8 cellular contexts compared by ENCODE assay signal in genomic region chr7:130010689-130011412, GRCh38. TPM values are rescaled to one million over a fixed set of nuclear protein-coding genes. Genes with fewer than 3 reads are reported as not detected.
DNase-seq lines count a peak whose midpoint lies in the region; ATAC-seq, FAIRE-seq and TF ChIP-seq lines count a peak whose summit lies in the region.

No MANE protein-coding gene starts in this region.

- H3K9ac ChIP-seq in Loucy (ENCODE audit: low read depth, low read length, poor library complexity, severe bottlenecking) = no peak overlapping the region

- no peaks in the 10 kb centered on the region for H3F3A ChIP-seq in Loucy (ENCODE audit: low read depth)

- H3K4me1 Mint-ChIP-seq in activated T-helper 2 cell treated with anti-CD3 and anti-CD28 coated beads, Interferon-gamma antibody, Interleukin-2, Interleukin-4, amounts not matched to agents 10 μg/mL and 5 μg/mL and 100 μg/mL, durations not matched to agents 14 hours and 24 hours and 36 hours (ENCODE audit: low read depth) = peaks cover 7% of the 10 kb centered on the region
- peaks cover 13% of the 10 kb centered on the region for H3K4me1 Mint-ChIP-seq in osteocyte (ENCODE audit: unreplicated experiment)

- H3K4me3 Mint-ChIP-seq in activated T-helper 2 cell treated with anti-CD3 and anti-CD28 coated beads, Interferon-gamma antibody, Interleukin-2, Interleukin-4, amounts not matched to agents 10 μg/mL and 5 μg/mL and 100 μg/mL, durations not matched to agents 14 hours and 24 hours and 36 hours (ENCODE audit: low read depth) = no peak overlapping the region
- no peak overlapping the region for H3K4me3 Mint-ChIP-seq in osteocyte (ENCODE audit: unreplicated experiment)

- no peaks in the 10 kb centered on the region for H3K9me2 ChIP-seq in Loucy (replicated peaks; ENCODE audit: low read depth, low read length)

- H3K27me3 Mint-ChIP-seq in activated T-helper 2 cell treated with anti-CD3 and anti-CD28 coated beads, Interferon-gamma antibody, Interleukin-2, Interleukin-4, amounts not matched to agents 10 μg/mL and 5 μg/mL and 100 μg/mL, durations not matched to agents 14 hours and 24 hours and 36 hours (ENCODE audit: low read depth) = no peaks in the 10 kb centered on the region
- H3K27me3 Mint-ChIP-seq in osteocyte (ENCODE audit: unreplicated experiment) = no peaks in the 10 kb centered on the region

- no peak overlapping the region for H3K4me3 ChIP-seq in Loucy (ENCODE audit: low read length, poor library complexity, severe bottlenecking)
- no peak overlapping the region for H3K4me3 ChIP-seq in RWPE2 (ENCODE audit: severe bottlenecking)
- no peak overlapping the region for H3K4me3 ChIP-seq in testis

- H3K9me3 Mint-ChIP-seq in activated T-helper 2 cell treated with anti-CD3 and anti-CD28 coated beads, Interferon-gamma antibody, Interleukin-2, Interleukin-4, amounts not matched to agents 10 μg/mL and 5 μg/mL and 100 μg/mL, durations not matched to agents 14 hours and 24 hours and 36 hours = no peaks in the 10 kb centered on the region
- no peaks in the 10 kb centered on the region for H3K9me3 Mint-ChIP-seq in osteocyte (ENCODE audit: unreplicated experiment)

- no peaks in the 10 kb centered on the region for H3K36me3 Mint-ChIP-seq in activated T-helper 2 cell treated with anti-CD3 and anti-CD28 coated beads, Interferon-gamma antibody, Interleukin-2, Interleukin-4, amounts not matched to agents 10 μg/mL and 5 μg/mL and 100 μg/mL, durations not matched to agents 14 hours and 24 hours and 36 hours (ENCODE audit: low read depth)
- no peaks in the 10 kb centered on the region for H3K36me3 Mint-ChIP-seq in osteocyte (ENCODE audit: unreplicated experiment)

- peak overlapping the region; percentile 24; the same call in 1 of the 2 replicates for H2AFZ ChIP-seq in Loucy (ENCODE audit: low read length)

- TF ChIP-seq POLR2A in testis (IDR thresholded peaks at IDR 0.05) = no peak

- peak; percentile 72 for DNase-seq in DMS53 treated with DMSO at 0.1 percent for 48 hours (lab: John Stamatoyannopoulos, UW; ENCODE audit: unreplicated experiment)
- DNase-seq in RWPE2 (ENCODE audit: low spot score) = no peak
- DNase-seq in activated T-helper 2 cell treated with anti-CD3 and anti-CD28 coated beads, Interferon-gamma antibody, Interleukin-2, Interleukin-4, amounts not matched to agents 10 μg/mL and 5 μg/mL and 100 μg/mL, durations not matched to agents 14 hours and 24 hours and 36 hours (ENCODE audit: low spot score) = peak; percentile 77
- DNase-seq in frontal cortex (ENCODE audit: low spot score in 2 of 2) = peak; percentile 56 to 77
- peak; percentile 96 for DNase-seq in osteocyte (ENCODE audit: extremely low spot score, unreplicated experiment)
- DNase-seq in testis = peak; percentile 95

- no peak overlapping the region for H3K4me2 ChIP-seq in Loucy (ENCODE audit: low read depth, low read length, poor library complexity, severe bottlenecking)

- intact Hi-C loops in activated T-helper 2 cell treated with anti-CD3 and anti-CD28 coated beads, Interferon-gamma antibody, Interleukin-2, Interleukin-4, amounts not matched to agents 10 μg/mL and 5 μg/mL and 100 μg/mL, durations not matched to agents 14 hours and 24 hours and 36 hours (cut with micrococcal nuclease) = loop anchor here (1.0 to 10.0 kb wide), 3 partner anchors 59 to 356 kb away; partner anchors contain the start of gene UBE2H
- intact Hi-C loops in testis (cut with DNase I; ENCODE audit: low total_unique reads) = no loop called here

- peak; percentile 82 for TF ChIP-seq CTCF in Loucy (conservative IDR thresholded peaks at IDR 0.05; ENCODE audit: low read length)
- TF ChIP-seq CTCF in RWPE2 (IDR thresholded peaks at IDR 0.05; ENCODE audit: poor library complexity, severe bottlenecking) = peak; percentile 98
- peak; percentile 87 for TF ChIP-seq CTCF in osteocyte (IDR thresholded peaks at IDR 0.05)
- TF ChIP-seq CTCF in testis (IDR thresholded peaks at IDR 0.05) = peak; percentile 85 to 95 (median 87)

- H3K9me3 ChIP-seq in Loucy (ENCODE audit: insufficient read depth, low read depth, low read length) = no peaks in the 10 kb centered on the region
- H3K9me3 ChIP-seq in RWPE2 (ENCODE audit: severe bottlenecking) = no peaks in the 10 kb centered on the region
- no peaks in the 10 kb centered on the region for H3K9me3 ChIP-seq in testis

- H4K20me1 ChIP-seq in Loucy (ENCODE audit: insufficient read depth, low read length, poor library complexity, severe bottlenecking) = no peaks in the 10 kb centered on the region

- H3K4me1 ChIP-seq in Loucy (ENCODE audit: insufficient read depth, low read length, poor library complexity, severe bottlenecking) = no peaks in the 10 kb centered on the region
- H3K4me1 ChIP-seq in RWPE2 (ENCODE audit: insufficient read depth, poor library complexity, severe bottlenecking) = peaks cover 23% of the 10 kb centered on the region
- H3K4me1 ChIP-seq in testis = peaks cover 8% of the 10 kb centered on the region

- H3K27ac Mint-ChIP-seq in activated T-helper 2 cell treated with anti-CD3 and anti-CD28 coated beads, Interferon-gamma antibody, Interleukin-2, Interleukin-4, amounts not matched to agents 10 μg/mL and 5 μg/mL and 100 μg/mL, durations not matched to agents 14 hours and 24 hours and 36 hours = peak overlapping the region; percentile 76
- H3K27ac Mint-ChIP-seq in osteocyte (ENCODE audit: unreplicated experiment) = peak overlapping the region; percentile 84

- no peaks in the 10 kb centered on the region for H3K27me3 ChIP-seq in Loucy (ENCODE audit: insufficient read depth, low read length, poor library complexity, severe bottlenecking)
- no peaks in the 10 kb centered on the region for H3K27me3 ChIP-seq in RWPE2 (ENCODE audit: insufficient read depth, poor library complexity, severe bottlenecking)
- no peaks in the 10 kb centered on the region for H3K27me3 ChIP-seq in testis

- 29 to 35% methylated on average over 12 of the region's 12 CpGs for WGBS in testis, 2 donors

- ATAC-seq in GM21786 (IDR thresholded peaks at IDR 0.05; ENCODE audit: unreplicated experiment) (peak; percentile 75), RWPE2 (ENCODE audit: low read depth) (no peak)

- H3K79me2 ChIP-seq in Loucy (ENCODE audit: insufficient read depth, low read length) = no peaks in the 10 kb centered on the region

- H3K27ac ChIP-seq in RWPE2 (ENCODE audit: poor library complexity, severe bottlenecking) (peak overlapping the region; percentile 89), testis (peak overlapping the region in 1 of 2 donors; percentile 11)

- no peaks in the 10 kb centered on the region for H3K36me3 ChIP-seq in Loucy (ENCODE audit: insufficient read depth, low read length)
- no peaks in the 10 kb centered on the region for H3K36me3 ChIP-seq in RWPE2 (ENCODE audit: low read depth)
- H3K36me3 ChIP-seq in testis (ENCODE audit: low read depth, missing control alignments) = no peaks in the 10 kb centered on the region

- FAIRE-seq in frontal cortex (lab: Jason Lieb, UNC) = peak; percentile 36

RNA-seq across cellular contexts. Expression of gene ZC3HC1, which starts 40.3 kb away (rescaled TPM):
- total RNA-seq in activated T-helper 2 cell treated with anti-CD3 and anti-CD28 coated beads, Interferon-gamma antibody, Interleukin-2, Interleukin-4, amounts not matched to agents 10 μg/mL and 5 μg/mL and 100 μg/mL, durations not matched to agents 14 hours and 24 hours and 36 hours = 26.4 and 26.6 TPM in 2 replicates
- total RNA-seq in frontal cortex (16.3 TPM), osteocyte (19.5 and 19.8 TPM in 2 replicates), testis (10 to 100 TPM; 22.3 to 30.2 TPM)
- 40.2 TPM for polyA plus RNA-seq in testis (ENCODE audit: insufficient read depth, low read depth, low replicate concordance)

RNA-seq across cellular contexts. Expression of gene UBE2H, which starts 58.1 kb away (rescaled TPM):
- total RNA-seq in activated T-helper 2 cell treated with anti-CD3 and anti-CD28 coated beads, Interferon-gamma antibody, Interleukin-2, Interleukin-4, amounts not matched to agents 10 μg/mL and 5 μg/mL and 100 μg/mL, durations not matched to agents 14 hours and 24 hours and 36 hours = 16.4 and 23.9 TPM in 2 replicates
- total RNA-seq in frontal cortex (73.8 TPM), osteocyte (143 and 160 TPM in 2 replicates), testis (100 to 1,000 TPM; 126 to 130 TPM)
- 93.5 TPM for polyA plus RNA-seq in testis (ENCODE audit: insufficient read depth, low read depth, low replicate concordance)

RNA-seq across cellular contexts. Expression of gene KLHDC10, which starts 59.5 kb away (rescaled TPM):
- 13.9 and 16.0 TPM in 2 replicates for total RNA-seq in activated T-helper 2 cell treated with anti-CD3 and anti-CD28 coated beads, Interferon-gamma antibody, Interleukin-2, Interleukin-4, amounts not matched to agents 10 μg/mL and 5 μg/mL and 100 μg/mL, durations not matched to agents 14 hours and 24 hours and 36 hours
- total RNA-seq in frontal cortex (99.1 TPM), osteocyte (26.5 and 35.3 TPM in 2 replicates), testis (10 to 100 TPM; 38.4 to 44.3 TPM)
- polyA plus RNA-seq in testis (ENCODE audit: insufficient read depth, low read depth, low replicate concordance) = 122 TPM
